Comparison of ENCODE assay signal across 17 cellular contexts in the genomic region with DNA sequence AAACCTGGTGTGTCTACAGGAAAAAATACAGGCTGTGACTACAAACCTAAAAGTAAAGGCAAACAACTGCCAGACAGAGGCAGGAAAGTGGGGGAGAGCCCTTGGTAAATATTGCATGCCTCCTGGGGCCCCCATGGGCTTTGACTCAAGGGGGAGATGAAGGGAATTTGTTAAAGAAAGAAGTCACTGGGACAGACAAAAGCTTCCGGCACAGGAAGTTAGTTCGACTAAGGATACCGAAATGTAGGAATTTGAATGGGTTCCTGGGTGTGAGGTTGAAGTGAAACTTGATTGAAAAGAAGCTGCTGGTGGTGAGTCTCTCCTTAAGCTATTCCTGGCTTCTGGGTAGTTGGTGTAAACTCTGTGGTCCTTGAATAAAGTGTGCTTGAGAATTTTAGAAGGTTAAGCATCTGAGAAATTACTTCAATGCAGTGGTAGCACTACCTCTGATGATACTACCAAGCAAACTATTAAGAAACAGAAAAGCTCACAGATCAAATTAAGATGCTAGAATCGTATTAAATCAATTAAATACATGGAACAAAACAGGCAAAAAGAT. TPM values are rescaled to one million over a fixed set of nuclear protein-coding genes. Genes with fewer than 3 reads are reported as not detected.
"Had no signal": no experiment of that assay in that cellular context is flagged by ENCODE, and none has a peak within 500 bp of the region (broad histone marks: within the 10 kb centered on the region; RNA-seq: fewer than 3 reads in every experiment).

No MANE protein-coding gene starts in this region.

RNA-seq across cellular contexts. Expression of gene NANOG, which starts 9.6 kb away (rescaled TPM):
- total RNA-seq: cardiac septum, fibroblast of lung, frontal cortex, mammary epithelial cell, natural killer cell, right atrium auricular region had no signal
- polyA plus RNA-seq: heart left ventricle, mammary epithelial cell, sigmoid colon had no signal

RNA-seq across cellular contexts. Expression of gene NANOGNB, which starts 33.8 kb away (rescaled TPM):
- total RNA-seq: cardiac septum, fibroblast of lung, frontal cortex, glomerular endothelial cell, heart left ventricle, lower leg skin, mammary epithelial cell, mucosa of descending colon, myocyte, natural killer cell, osteocyte, right atrium auricular region, sigmoid colon, subcutaneous adipose tissue, tibial nerve, ureter had no signal
- polyA plus RNA-seq: esophagus, fibroblast of lung, heart left ventricle, mammary epithelial cell, sigmoid colon had no signal

RNA-seq across cellular contexts. Expression of gene CLEC4C, which starts 51.7 kb away (rescaled TPM):
- total RNA-seq: cardiac septum, fibroblast of lung, frontal cortex, glomerular endothelial cell, heart left ventricle, lower leg skin, mammary epithelial cell, mucosa of descending colon, myocyte, osteocyte, right atrium auricular region, sigmoid colon, subcutaneous adipose tissue, tibial nerve, ureter had no signal
- polyA plus RNA-seq: esophagus, fibroblast of lung, heart left ventricle, mammary epithelial cell had no signal
